In genomic region chr1:224929335-224930237, GRCh38 we compare ENCODE assay signal across 9 cellular contexts. TPM values are rescaled to one million over a fixed set of nuclear protein-coding genes. Genes with fewer than 3 reads are reported as not detected.
A peak's percentile ranks its signal among the peaks of the same experiment; 100 is the strongest.
DNase-seq lines count a peak whose midpoint lies in the region; ATAC-seq and TF ChIP-seq lines count a peak whose summit lies in the region.
"Had no signal": no experiment of that assay in that cellular context is flagged by ENCODE, and none has a peak within 500 bp of the region (broad histone marks: within the 10 kb centered on the region; RNA-seq: fewer than 3 reads in every experiment).

Gene DNAH14, plus strand, starts transcription at chr1:224929675. Its CDS starts 23,028 bp downstream, at chr1:224952703.

- H3K27me3 Mint-ChIP-seq in activated naive CD8-positive, alpha-beta T cell, result peaks cover 30% of the 10 kb centered on the region

- H3K27ac ChIP-seq in heart right ventricle (peak within 1 kb of the TSS in 1 of 10 donors; percentile 42), parathyroid adenoma (no peak within 1 kb of the TSS)
- H3K27ac ChIP-seq: BLaER1 had no signal

- peak within 1 kb of the TSS; percentile 68 for H3K4me3 Mint-ChIP-seq in activated naive CD8-positive, alpha-beta T cell

- peaks cover 21% of the 10 kb centered on the region for H3K36me3 Mint-ChIP-seq in activated naive CD8-positive, alpha-beta T cell

- peak; percentile 74 for ATAC-seq in HG03139 (IDR thresholded peaks at IDR 0.05; ENCODE audit: unreplicated experiment)
- ATAC-seq in heart right ventricle, result peak; percentile 62 to 99 (median 72)
- no peak for ATAC-seq in HG03571 (IDR thresholded peaks at IDR 0.05; ENCODE audit: unreplicated experiment)

- H3K27ac Mint-ChIP-seq in activated naive CD8-positive, alpha-beta T cell, result no peak within 1 kb of the TSS

- H2AFZ ChIP-seq in parathyroid adenoma, result peak within 1 kb of the TSS; percentile 60

- H3K9me3 ChIP-seq in heart right ventricle, result peaks cover 0 to 34% (median 25%) of the 10 kb centered on the region in 11 donors
- H3K9me3 ChIP-seq in parathyroid adenoma (ENCODE audit: control insufficient read depth, low read length), result no peaks in the 10 kb centered on the region

- H3K36me3 ChIP-seq in heart right ventricle (no peaks in the 10 kb centered on the region), parathyroid adenoma (ENCODE audit: control insufficient read depth, insufficient read depth, low read length) (no peaks in the 10 kb centered on the region)
- H3K36me3 ChIP-seq: BLaER1 had no signal

- intact Hi-C loops in heart right ventricle (cut with DNase I), result loop anchor here in 2 of 10 donors (5.0 to 10.0 kb wide), 2 partner anchors 285 to 417 kb away; no protein-coding TSS in a partner anchor

- TF ChIP-seq CTCF in heart right ventricle (IDR thresholded peaks at IDR 0.05) (no peak), parathyroid adenoma (IDR thresholded peaks at IDR 0.05) (no peak)

- peak within 1 kb of the TSS in 9 of 10 donors; percentile 28 to 57 (median 46) for H3K4me3 ChIP-seq in heart right ventricle
- peak within 1 kb of the TSS; percentile 66 for H3K4me3 ChIP-seq in parathyroid adenoma (ENCODE audit: low read depth, low read length)
- H3K4me3 ChIP-seq: BLaER1 had no signal

- H3K4me1 Mint-ChIP-seq in activated naive CD8-positive, alpha-beta T cell (ENCODE audit: low read depth), result peaks cover 6% of the 10 kb centered on the region

- WGBS in heart right ventricle, 2 donors, result 2% methylated on average over 75 of the region's 75 CpGs

- peak within 1 kb of the TSS; percentile 81 for H3K4me2 ChIP-seq in parathyroid adenoma (ENCODE audit: low read length)
- H3K4me2 ChIP-seq: BLaER1 had no signal

- H3K4me1 ChIP-seq in heart right ventricle (peaks cover 0 to 5% (median 0%) of the 10 kb centered on the region in 9 donors), parathyroid adenoma (no peaks in the 10 kb centered on the region)
- H3K4me1 ChIP-seq: BLaER1 had no signal

- peaks cover 20% of the 10 kb centered on the region for H3K9me3 Mint-ChIP-seq in activated naive CD8-positive, alpha-beta T cell (ENCODE audit: low read depth)

- DNase-seq in NCI-H187 (lab: John Stamatoyannopoulos, UW) (peak; percentile 15 to 21), NCI-H187 treated with DMSO at 0.1 percent for 48 hours (lab: John Stamatoyannopoulos, UW) (no peak), NCI-H69 (lab: John Stamatoyannopoulos, UW) (peak; percentile 60), heart right ventricle (peak; percentile 13 to 57)

- no peaks in the 10 kb centered on the region for H3K79me2 ChIP-seq in parathyroid adenoma

- H3K27me3 ChIP-seq in heart right ventricle (peaks cover 0 to 24% (median 18%) of the 10 kb centered on the region in 7 donors), parathyroid adenoma (ENCODE audit: control insufficient read depth, insufficient read depth, low read length) (no peaks in the 10 kb centered on the region)
- H3K27me3 ChIP-seq: BLaER1 had no signal

- H3K9ac ChIP-seq in parathyroid adenoma, result no peak within 1 kb of the TSS
- H3K9ac ChIP-seq: BLaER1 had no signal

RNA-seq across cellular contexts. Expression of gene DNAH14, which starts in this region (rescaled TPM):
- total RNA-seq in heart right ventricle, result 1 to 10 TPM in 9 of 10 donors, under 1 TPM in 1; 0.81 to 8.0 (median 2.7) TPM
- 1 to 10 TPM in 1 of 2 donors, under 1 TPM in 1; 0.12 to 2.0 TPM for polyA plus RNA-seq in heart right ventricle
